ENCODE assay signal across 8 cellular contexts in the genomic region with DNA sequence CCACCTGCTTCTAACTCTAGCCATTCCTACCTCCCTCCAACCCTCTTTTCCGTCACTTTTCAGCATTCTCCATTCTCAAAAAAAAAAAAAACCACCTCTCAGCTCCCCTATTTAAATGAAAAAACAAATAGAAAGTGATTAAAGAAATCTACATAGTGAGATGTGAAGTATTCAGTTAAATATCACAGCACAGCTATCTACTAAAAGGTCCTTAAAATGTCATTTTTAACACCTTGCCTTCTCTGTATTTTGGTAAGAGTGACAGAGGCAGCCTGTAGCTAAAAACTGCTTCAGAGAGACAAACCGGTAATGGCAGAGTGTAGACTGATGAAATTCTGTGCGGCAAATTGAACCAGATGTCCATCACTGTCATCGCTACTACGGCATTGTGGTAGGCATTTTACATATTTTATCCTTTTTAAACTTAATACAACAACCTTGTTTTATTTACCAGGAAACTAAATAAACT. TPM values are rescaled to one million over a fixed set of nuclear protein-coding genes. Genes with fewer than 3 reads are reported as not detected.
DNase-seq lines count a peak whose midpoint lies in the region; ATAC-seq and TF ChIP-seq lines count a peak whose summit lies in the region.

No MANE protein-coding gene starts in this region.

- H3K36me3 ChIP-seq in prostate gland = no peaks in the 10 kb centered on the region

- WGBS in prostate gland = 53% methylated on average over 5 of the region's 5 CpGs

- H3K4me3 ChIP-seq in fibroblast of the aortic adventitia (ENCODE audit: low read depth, low read length) (peak overlapping the region; percentile 89), prostate gland (peak overlapping the region; percentile 53 to 80)

- no peaks in the 10 kb centered on the region for H3K9me3 ChIP-seq in prostate gland

- no peaks in the 10 kb centered on the region for H3K27me3 ChIP-seq in prostate gland (replicated peaks; ENCODE audit: insufficient read depth)

- no peak for ATAC-seq in GM18511 (IDR thresholded peaks at IDR 0.05; ENCODE audit: unreplicated experiment)
- no peak for ATAC-seq in HG03159 (IDR thresholded peaks at IDR 0.05; ENCODE audit: unreplicated experiment)

- H3K4me1 ChIP-seq in prostate gland (replicated peaks) = no peaks in the 10 kb centered on the region

- TF ChIP-seq CTCF in fibroblast of the aortic adventitia (IDR thresholded peaks at IDR 0.05; ENCODE audit: insufficient read depth, low read length) (no peak), prostate gland (IDR thresholded peaks at IDR 0.05) (no peak)

- DNase-seq in NCI-H2227 treated with DMSO at 0.1 percent for 48 hours (lab: John Stamatoyannopoulos, UW) (peak; percentile 21), NCI-H2227 (lab: John Stamatoyannopoulos, UW; ENCODE audit: unreplicated experiment) (no peak), SW480 (ENCODE audit: low spot score) (peak; percentile 8), fibroblast of the aortic adventitia (ENCODE audit: low read depth) (no peak), prostate gland (ENCODE audit: low spot score) (no peak), NCI-H2196 (lab: John Stamatoyannopoulos, UW; ENCODE audit: unreplicated experiment) (no peak)

- intact Hi-C loops in prostate gland (cut with DNase I) = no loop called here

- peak overlapping the region; percentile 82 to 84 for H3K27ac ChIP-seq in prostate gland

- TF ChIP-seq POLR2A in prostate gland (IDR thresholded peaks at IDR 0.05) = no peak

RNA-seq across cellular contexts. Expression of gene ALG9, which starts 0.3 kb away (rescaled TPM):
- total RNA-seq in fibroblast of the aortic adventitia (ENCODE audit: low replicate concordance) (15.2 and 41.7 TPM in 2 replicates), prostate gland (10 to 100 TPM; 24.9 to 26.5 TPM)

RNA-seq across cellular contexts. Expression of gene FDXACB1, which starts 7.2 kb away (rescaled TPM):
- total RNA-seq in fibroblast of the aortic adventitia (ENCODE audit: low replicate concordance) = 0.98 and 3.7 TPM in 2 replicates
- 1 to 10 TPM; 2.7 to 7.6 TPM for total RNA-seq in prostate gland

RNA-seq across cellular contexts. Expression of gene CFAP68, which starts 7.6 kb away (rescaled TPM):
- 11.3 and 14.9 TPM in 2 replicates for total RNA-seq in fibroblast of the aortic adventitia (ENCODE audit: low replicate concordance)
- total RNA-seq in prostate gland = 10 to 100 TPM; 42.2 to 46.2 TPM

RNA-seq across cellular contexts. Expression of gene CRYAB, which starts 39.8 kb away (rescaled TPM):
- total RNA-seq in fibroblast of the aortic adventitia (ENCODE audit: low replicate concordance) (60.2 and 73.3 TPM in 2 replicates), prostate gland (10 to 100 TPM; 59.0 to 80.1 TPM)

RNA-seq across cellular contexts. Expression of gene HSPB2, which starts 40.8 kb away (rescaled TPM):
- 1.5 and 3.3 TPM in 2 replicates for total RNA-seq in fibroblast of the aortic adventitia (ENCODE audit: low replicate concordance)
- total RNA-seq in prostate gland = under 1 TPM in 1 of 2 donors, not detected in 1; 0.85 TPM

Comparison
In these comparisons a context has a peak if more than half of its experiments do, and no peak if none do; other contexts are left out.
1. DNase-seq: peak in NCI-H2227 treated with DMSO at 0.1 percent for 48 hours (single experiment) and SW480 (single experiment); none in NCI-H2227 (single experiment), fibroblast of the aortic adventitia (single experiment), prostate gland (single experiment) and NCI-H2196 (single experiment).